ENCODE assay signal across 8 cellular contexts in the genomic region with DNA sequence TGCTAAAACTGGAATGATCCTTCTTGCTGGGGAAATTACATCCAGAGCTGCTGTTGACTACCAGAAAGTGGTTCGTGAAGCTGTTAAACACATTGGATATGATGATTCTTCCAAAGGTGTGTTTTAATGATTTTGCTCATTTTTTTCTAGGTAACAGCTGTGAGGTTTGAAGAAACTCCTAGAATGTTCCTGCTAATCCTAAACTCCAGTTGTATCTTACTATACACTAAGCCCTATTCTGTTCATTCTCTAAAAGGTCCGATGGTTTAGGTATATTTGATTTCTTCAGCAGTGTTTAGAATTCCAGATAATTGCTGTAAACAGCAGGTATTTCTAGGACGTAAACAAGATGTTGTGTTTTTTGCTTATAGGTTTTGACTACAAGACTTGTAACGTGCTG. TPM values are rescaled to one million over a fixed set of nuclear protein-coding genes. Genes with fewer than 3 reads are reported as not detected.
DNase-seq lines count a peak whose midpoint lies in the region; ATAC-seq and TF ChIP-seq lines count a peak whose summit lies in the region.

No MANE protein-coding gene starts in this region.

- peaks cover 1% of the 10 kb centered on the region; the same call in 2 of the 3 replicates for H3K9me3 Mint-ChIP-seq in GM23338
- no peaks in the 10 kb centered on the region for H3K9me3 Mint-ChIP-seq in effector memory CD8-positive, alpha-beta T cell

- peaks cover 64% of the 10 kb centered on the region for H3F3A ChIP-seq in GM23338 (replicated peaks; ENCODE audit: low read depth)

- H3K4me3 ChIP-seq in GM23338 (peak overlapping the region; percentile 92), WI38 (ENCODE audit: low read depth, low read length) (peak overlapping the region; percentile 99), foreskin fibroblast (ENCODE audit: low read depth in 1 of 2, low read length in 2 of 2) (peak overlapping the region; percentile 91 to 98), skeletal muscle tissue (ENCODE audit: low read length in 3 of 3) (peak overlapping the region; percentile 90 to 96 (median 90))

- no peak for DNase-seq in GM23338 (ENCODE audit: low spot score)
- DNase-seq in foreskin fibroblast: no peak
- DNase-seq in effector memory CD8-positive, alpha-beta T cell: no peak
- no peak for DNase-seq in SIG-M5 treated with dmso at 0.1 percent for 504 hours (lab: John Stamatoyannopoulos, UW; ENCODE audit: unreplicated experiment)
- DNase-seq in substantia nigra (lab: John Stamatoyannopoulos, UW): no peak

- TF ChIP-seq CTCF in GM23338 (conservative IDR thresholded peaks at IDR 0.05; ENCODE audit: low read depth in 2 of 2) (no peak), WI38 (IDR thresholded peaks at IDR 0.05; ENCODE audit: low read depth, low read length) (no peak), foreskin fibroblast (IDR thresholded peaks at IDR 0.05; ENCODE audit: low read depth, low read length) (no peak)

- H3K27me3 ChIP-seq in GM23338 (ENCODE audit: insufficient read depth) (no peaks in the 10 kb centered on the region), skeletal muscle tissue (ENCODE audit: control insufficient read depth in 3 of 3, insufficient read depth in 3 of 3, low read length in 3 of 3) (no peaks in the 10 kb centered on the region)

- peaks cover 74% of the 10 kb centered on the region for H3K36me3 Mint-ChIP-seq in GM23338 (ENCODE audit: low read depth)
- peaks cover 83% of the 10 kb centered on the region for H3K36me3 Mint-ChIP-seq in effector memory CD8-positive, alpha-beta T cell (ENCODE audit: insufficient read depth)

- H3K4me3 Mint-ChIP-seq in GM23338: peak overlapping the region; percentile 98
- peak overlapping the region in 1 of 2 donors; percentile 18 for H3K4me3 Mint-ChIP-seq in effector memory CD8-positive, alpha-beta T cell

- H3K9me2 ChIP-seq in GM23338 (ENCODE audit: insufficient read depth): no peaks in the 10 kb centered on the region

- peak overlapping the region; percentile 30; the same call in 1 of the 2 replicates for H3K27ac Mint-ChIP-seq in GM23338
- no peak overlapping the region for H3K27ac Mint-ChIP-seq in effector memory CD8-positive, alpha-beta T cell

- peaks cover 15% of the 10 kb centered on the region for H3K27me3 Mint-ChIP-seq in GM23338 (ENCODE audit: insufficient read depth, low read depth, poor library complexity)
- H3K27me3 Mint-ChIP-seq in effector memory CD8-positive, alpha-beta T cell: no peaks in the 10 kb centered on the region

- H4K20me1 ChIP-seq in GM23338 (replicated peaks; ENCODE audit: insufficient read depth): peaks cover 38% of the 10 kb centered on the region

- H3K4me2 ChIP-seq in GM23338: peak overlapping the region; percentile 96

- H3K36me3 ChIP-seq in GM23338 (ENCODE audit: insufficient read depth) (peaks cover 59% of the 10 kb centered on the region), skeletal muscle tissue (ENCODE audit: control insufficient read depth in 3 of 3, insufficient read depth in 3 of 3, low read length in 3 of 3) (peaks cover 34 to 43% (median 34%) of the 10 kb centered on the region in 3 donors)

- H3K27ac ChIP-seq in GM23338 (ENCODE audit: low read depth): peak overlapping the region; percentile 100
- peak overlapping the region; percentile 99 for H3K27ac ChIP-seq in skeletal muscle tissue (ENCODE audit: low read depth, low read length)
- no peak overlapping the region for H3K27ac ChIP-seq in substantia nigra (ENCODE audit: low read depth, low read length, poor library complexity, severe bottlenecking)

- peak overlapping the region in 2 of 3 donors; percentile 100 for H3K9ac ChIP-seq in skeletal muscle tissue (ENCODE audit: low read depth in 1 of 3, low read length in 3 of 3)

- peaks cover 48% of the 10 kb centered on the region for H3K4me1 Mint-ChIP-seq in GM23338
- H3K4me1 Mint-ChIP-seq in effector memory CD8-positive, alpha-beta T cell (ENCODE audit: low read depth in 2 of 2): peaks cover 21 to 46% of the 10 kb centered on the region in 2 donors

- H3K9me3 ChIP-seq in skeletal muscle tissue (ENCODE audit: control insufficient read depth in 3 of 3, low read length in 3 of 3): no peaks in the 10 kb centered on the region

- peaks cover 47% of the 10 kb centered on the region for H3K79me2 ChIP-seq in GM23338 (replicated peaks; ENCODE audit: insufficient read depth)

- H3K4me1 ChIP-seq in GM23338 (ENCODE audit: insufficient read depth) (peaks cover 23% of the 10 kb centered on the region), skeletal muscle tissue (ENCODE audit: control insufficient read depth in 3 of 3, insufficient read depth in 3 of 3, low read length in 3 of 3) (peaks cover 54 to 63% (median 57%) of the 10 kb centered on the region in 3 donors)

- H2AFZ ChIP-seq in GM23338: no peak overlapping the region

- no peak for ATAC-seq in GM23338
- ATAC-seq in effector memory CD8-positive, alpha-beta T cell (replicated peaks): no peak
- no peak for ATAC-seq in HG03457 (IDR thresholded peaks at IDR 0.05; ENCODE audit: unreplicated experiment)

TF ChIP-seq in GM23338, 12 proteins besides CTCF, POLR2A, EP300 and RAD21:
- TF ChIP-seq ZNF331 (CRISPR knock-in tag; IDR thresholded peaks at IDR 0.05; ENCODE audit: low read depth): no peak

RNA-seq across cellular contexts. Expression of gene MAT2A, which starts 2.3 kb away (rescaled TPM):
- total RNA-seq in GM23338 (2014; rRNA removed; shearing (Covaris generic)): 206 and 232 TPM in 2 replicates
- 74.4 and 105 TPM in 2 replicates for polyA plus RNA-seq in GM23338 (2016; fragmentation: Nextera tagmentation; extraction: Ambion mirVana)
- total RNA-seq in skeletal muscle tissue: 57.9 TPM

RNA-seq across cellular contexts. Expression of gene GGCX, which starts 20.0 kb away (rescaled TPM):
- 30.8 and 36.2 TPM in 2 replicates for total RNA-seq in GM23338 (2014; rRNA removed; shearing (Covaris generic))
- 14.4 and 15.3 TPM in 2 replicates for polyA plus RNA-seq in GM23338 (2016; fragmentation: Nextera tagmentation; extraction: Ambion mirVana)
- 24.5 TPM for total RNA-seq in skeletal muscle tissue

RNA-seq across cellular contexts. Expression of gene VAMP8, which starts 36.1 kb away (rescaled TPM):
- 16.3 and 17.4 TPM in 2 replicates for total RNA-seq in GM23338 (2014; rRNA removed; shearing (Covaris generic))
- 71.7 and 73.0 TPM in 2 replicates for polyA plus RNA-seq in GM23338 (2016; fragmentation: Nextera tagmentation; extraction: Ambion mirVana)
- 4.7 TPM for total RNA-seq in skeletal muscle tissue

RNA-seq across cellular contexts. Expression of gene VAMP5, which starts 43.0 kb away (rescaled TPM):
- 0.87 and 2.6 TPM in 2 replicates for total RNA-seq in GM23338 (2014; rRNA removed; shearing (Covaris generic))
- polyA plus RNA-seq in GM23338 (2016; fragmentation: Nextera tagmentation; extraction: Ambion mirVana): 5.5 and 7.8 TPM in 2 replicates
- 17.7 TPM for total RNA-seq in skeletal muscle tissue

RNA-seq across cellular contexts. Expression of gene RNF181, which starts 54.3 kb away (rescaled TPM):
- 114 and 145 TPM in 2 replicates for total RNA-seq in GM23338 (2014; rRNA removed; shearing (Covaris generic))
- 260 and 276 TPM in 2 replicates for polyA plus RNA-seq in GM23338 (2016; fragmentation: Nextera tagmentation; extraction: Ambion mirVana)
- total RNA-seq in skeletal muscle tissue: 74.1 TPM
